In the genomic region with DNA sequence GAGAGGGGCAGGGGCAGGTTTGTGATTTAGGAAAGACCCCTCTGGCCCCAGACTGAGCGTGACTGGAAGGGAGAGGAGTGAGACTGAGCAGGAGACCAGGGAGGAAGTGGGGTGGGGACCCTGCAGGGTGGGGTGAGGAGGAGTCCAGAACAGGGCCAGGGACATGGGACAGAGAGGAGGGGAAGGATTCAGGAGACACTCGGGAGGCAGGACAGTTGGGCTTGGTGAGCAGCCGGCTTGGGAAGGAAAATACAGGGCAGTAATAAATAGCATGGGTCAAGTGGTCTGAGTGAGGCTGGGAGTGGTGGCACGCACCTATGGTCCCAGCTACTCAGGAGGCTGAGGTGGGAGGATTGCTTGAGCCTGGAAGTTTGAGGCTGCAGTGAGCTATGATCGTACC, we compare ENCODE assay signal across 2 cellular contexts.
TF ChIP-seq lines count a peak whose summit lies in the region.

No MANE protein-coding gene starts in this region.

TF ChIP-seq in SK-N-SH treated with all-trans-retinoic acid at 6 μM for 48 hours, 23 proteins besides CTCF, POLR2A, EP300 and RAD21 (continued from another document):
- TF ChIP-seq, protein P1, sequence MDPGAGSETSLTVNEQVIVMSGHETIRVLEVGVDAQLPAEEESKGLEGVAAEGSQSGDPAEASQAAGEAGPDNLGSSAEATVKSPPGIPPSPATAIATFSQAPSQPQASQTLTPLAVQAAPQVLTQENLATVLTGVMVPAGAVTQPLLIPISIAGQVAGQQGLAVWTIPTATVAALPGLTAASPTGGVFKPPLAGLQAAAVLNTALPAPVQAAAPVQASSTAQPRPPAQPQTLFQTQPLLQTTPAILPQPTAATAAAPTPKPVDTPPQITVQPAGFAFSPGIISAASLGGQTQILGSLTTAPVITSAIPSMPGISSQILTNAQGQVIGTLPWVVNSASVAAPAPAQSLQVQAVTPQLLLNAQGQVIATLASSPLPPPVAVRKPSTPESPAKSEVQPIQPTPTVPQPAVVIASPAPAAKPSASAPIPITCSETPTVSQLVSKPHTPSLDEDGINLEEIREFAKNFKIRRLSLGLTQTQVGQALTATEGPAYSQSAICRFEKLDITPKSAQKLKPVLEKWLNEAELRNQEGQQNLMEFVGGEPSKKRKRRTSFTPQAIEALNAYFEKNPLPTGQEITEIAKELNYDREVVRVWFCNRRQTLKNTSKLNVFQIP (CRISPR knock-in tag; IDR thresholded peaks at IDR 0.05; ENCODE audit: borderline replicate concordance, low read depth): no peak

TF ChIP-seq in SK-N-SH, 30 proteins besides CTCF, POLR2A, EP300 and RAD21 (continued from another document):
- TF ChIP-seq, protein P2, sequence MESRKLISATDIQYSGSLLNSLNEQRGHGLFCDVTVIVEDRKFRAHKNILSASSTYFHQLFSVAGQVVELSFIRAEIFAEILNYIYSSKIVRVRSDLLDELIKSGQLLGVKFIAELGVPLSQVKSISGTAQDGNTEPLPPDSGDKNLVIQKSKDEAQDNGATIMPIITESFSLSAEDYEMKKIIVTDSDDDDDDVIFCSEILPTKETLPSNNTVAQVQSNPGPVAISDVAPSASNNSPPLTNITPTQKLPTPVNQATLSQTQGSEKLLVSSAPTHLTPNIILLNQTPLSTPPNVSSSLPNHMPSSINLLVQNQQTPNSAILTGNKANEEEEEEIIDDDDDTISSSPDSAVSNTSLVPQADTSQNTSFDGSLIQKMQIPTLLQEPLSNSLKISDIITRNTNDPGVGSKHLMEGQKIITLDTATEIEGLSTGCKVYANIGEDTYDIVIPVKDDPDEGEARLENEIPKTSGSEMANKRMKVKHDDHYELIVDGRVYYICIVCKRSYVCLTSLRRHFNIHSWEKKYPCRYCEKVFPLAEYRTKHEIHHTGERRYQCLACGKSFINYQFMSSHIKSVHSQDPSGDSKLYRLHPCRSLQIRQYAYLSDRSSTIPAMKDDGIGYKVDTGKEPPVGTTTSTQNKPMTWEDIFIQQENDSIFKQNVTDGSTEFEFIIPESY (IDR thresholded peaks at IDR 0.05; ENCODE audit: borderline replicate concordance, low read depth): no peak
- no peak for TF ChIP-seq RFX5 (IDR thresholded peaks at IDR 0.05; ENCODE audit: low read length)
- TF ChIP-seq RCOR1 (IDR thresholded peaks at IDR 0.05; ENCODE audit: low read length): no peak
- no peak for TF ChIP-seq EZH2phosphoT487 (IDR thresholded peaks at IDR 0.05; ENCODE audit: borderline replicate concordance, low read depth)
- TF ChIP-seq GABPA (IDR thresholded peaks at IDR 0.05; ENCODE audit: low read depth): no peak
- TF ChIP-seq, protein P3, sequence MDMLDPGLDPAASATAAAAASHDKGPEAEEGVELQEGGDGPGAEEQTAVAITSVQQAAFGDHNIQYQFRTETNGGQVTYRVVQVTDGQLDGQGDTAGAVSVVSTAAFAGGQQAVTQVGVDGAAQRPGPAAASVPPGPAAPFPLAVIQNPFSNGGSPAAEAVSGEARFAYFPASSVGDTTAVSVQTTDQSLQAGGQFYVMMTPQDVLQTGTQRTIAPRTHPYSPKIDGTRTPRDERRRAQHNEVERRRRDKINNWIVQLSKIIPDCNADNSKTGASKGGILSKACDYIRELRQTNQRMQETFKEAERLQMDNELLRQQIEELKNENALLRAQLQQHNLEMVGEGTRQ (IDR thresholded peaks at IDR 0.05; ENCODE audit: borderline replicate concordance, low read depth, low read length): no peak
- TF ChIP-seq TEAD4 (IDR thresholded peaks at IDR 0.05; ENCODE audit: borderline replicate concordance, insufficient read depth): no peak
